15 cellular contexts compared by ENCODE assay signal in genomic region chr17:65537343-65537844, GRCh38.
"Had no signal": no experiment of that assay in that cellular context is flagged by ENCODE, and none has a peak within 500 bp of the region (broad histone marks: within the 10 kb centered on the region; RNA-seq: fewer than 3 reads in every experiment).

No MANE protein-coding gene starts in this region.

- DNase-seq: activated CD4-positive, CD25-positive, alpha-beta regulatory T cell treated with anti-CD3 and anti-CD28 coated beads, Interleukin-2, amount 50 U/mL, for 72 hours; activated CD8-positive, alpha-beta T cell treated with anti-CD3 and anti-CD28 coated beads for 36 hours; activated naive CD8-positive, alpha-beta T cell treated with anti-CD3 and anti-CD28 coated beads, Interleukin-2, amount 10 ng/mL, durations not matched to agents 7 days and 5 days; amygdala; body of pancreas; foreskin keratinocyte; left colon; nephron progenitor cell; retina had no signal

- ATAC-seq: body of pancreas, foreskin keratinocyte had no signal

- H3K4me3 Mint-ChIP-seq: activated CD8-positive, alpha-beta T cell treated with anti-CD3 and anti-CD28 coated beads for 36 hours; activated naive CD8-positive, alpha-beta T cell treated with anti-CD3 and anti-CD28 coated beads, Interleukin-2, amount 10 ng/mL, durations not matched to agents 7 days and 5 days; mesothelial cell of epicardium; nephron progenitor cell had no signal

- H3K9me3 ChIP-seq: body of pancreas had no signal

- H3K4me2 ChIP-seq: hepatocyte had no signal

- H3K27ac ChIP-seq: body of pancreas, epithelial cell of prostate, foreskin keratinocyte, hepatocyte, VCaP had no signal

- H3K4me3 ChIP-seq: body of pancreas, hepatocyte, lung had no signal

- H3K27ac Mint-ChIP-seq: activated CD8-positive, alpha-beta T cell treated with anti-CD3 and anti-CD28 coated beads for 36 hours; activated naive CD8-positive, alpha-beta T cell treated with anti-CD3 and anti-CD28 coated beads, Interleukin-2, amount 10 ng/mL, durations not matched to agents 7 days and 5 days; mesothelial cell of epicardium; nephron progenitor cell had no signal

- H3K27me3 ChIP-seq: body of pancreas, foreskin keratinocyte, hepatocyte had no signal

- H2AFZ ChIP-seq: hepatocyte had no signal

- H3K9me3 Mint-ChIP-seq: activated CD8-positive, alpha-beta T cell treated with anti-CD3 and anti-CD28 coated beads for 36 hours; activated naive CD8-positive, alpha-beta T cell treated with anti-CD3 and anti-CD28 coated beads, Interleukin-2, amount 10 ng/mL, durations not matched to agents 7 days and 5 days; activated T-helper 1 cell treated with anti-CD3 and anti-CD28 coated beads, Interleukin-12 subunit alpha, Interleukin-12 subunit beta, Interleukin-2, Interleukin-4 antibody, amounts not matched to agents 30 ng/mL and 10 ng/mL and 1 ng/mL, durations not matched to agents 14 hours and 24 hours and 36 hours; mesothelial cell of epicardium; nephron progenitor cell had no signal

- H3K27me3 Mint-ChIP-seq: activated CD8-positive, alpha-beta T cell treated with anti-CD3 and anti-CD28 coated beads for 36 hours had no signal

- H3K4me1 ChIP-seq: foreskin keratinocyte had no signal
